ENCODE assay signal across 8 cellular contexts in the genomic region with DNA sequence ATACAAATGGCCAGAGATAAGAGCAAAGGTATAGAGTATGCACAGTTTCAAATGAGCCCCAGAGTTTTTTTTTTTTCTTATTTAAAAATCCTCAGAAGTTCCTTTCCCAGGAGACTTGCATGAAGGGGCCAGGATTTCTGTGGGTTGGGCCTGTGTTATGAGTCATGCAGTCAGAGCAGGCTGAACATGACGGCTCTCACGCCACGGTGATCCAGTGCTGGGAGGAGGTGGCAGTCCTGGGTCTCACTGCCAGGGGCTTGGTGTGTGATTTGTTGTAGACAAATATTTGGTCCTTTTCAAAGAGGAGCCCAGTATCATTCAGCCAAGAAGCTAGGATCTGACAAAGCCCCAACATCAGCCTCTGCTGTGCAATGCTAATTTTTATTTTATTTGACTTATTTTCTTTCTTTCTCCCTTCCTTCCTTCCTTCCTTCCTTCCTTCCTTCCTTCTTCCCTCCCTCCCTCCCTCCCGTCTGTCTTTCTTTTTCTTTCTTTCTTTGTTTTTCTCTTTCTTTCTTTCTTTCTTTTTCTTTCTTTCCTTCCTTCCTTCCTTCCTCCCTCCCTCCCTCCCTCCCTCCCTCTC. TPM values are rescaled to one million over a fixed set of nuclear protein-coding genes. Genes with fewer than 3 reads are reported as not detected.
A peak's percentile ranks its signal among the peaks of the same experiment; 100 is the strongest.
DNase-seq lines count a peak whose midpoint lies in the region; ATAC-seq and TF ChIP-seq lines count a peak whose summit lies in the region.

No MANE protein-coding gene starts in this region.

- H3K9ac ChIP-seq in mesenchymal stem cell (ENCODE audit: low read length), result peak overlapping the region; percentile 60

- peak overlapping the region; percentile 37 for H3K4me2 ChIP-seq in mesenchymal stem cell (ENCODE audit: low read length, poor library complexity, severe bottlenecking)

- ATAC-seq in left lobe of liver, result no peak

- H3K4me1 ChIP-seq in BE2C (peaks cover 18% of the 10 kb centered on the region), mesenchymal stem cell (ENCODE audit: control insufficient read depth, insufficient read depth, low read depth, low read length) (peaks cover 6% of the 10 kb centered on the region)

- H2BK5ac ChIP-seq in mesenchymal stem cell (ENCODE audit: low read depth, low read length, poor library complexity, severe bottlenecking), result no peak overlapping the region

- no peak overlapping the region for H2AFZ ChIP-seq in mesenchymal stem cell (ENCODE audit: low read depth, low read length)

- H4K91ac ChIP-seq in mesenchymal stem cell (ENCODE audit: low read length), result no peak overlapping the region

- no peaks in the 10 kb centered on the region for H3K79me1 ChIP-seq in mesenchymal stem cell (replicated peaks; ENCODE audit: low read length, poor library complexity, severe bottlenecking)

- H3K27ac ChIP-seq in mesenchymal stem cell (ENCODE audit: low read length, poor library complexity, severe bottlenecking), result peak overlapping the region; percentile 75

- H3K27me3 ChIP-seq in BE2C, result no peaks in the 10 kb centered on the region
- no peaks in the 10 kb centered on the region for H3K27me3 ChIP-seq in mesenchymal stem cell (ENCODE audit: control insufficient read depth in 1 of 2, insufficient read depth in 1 of 2, low read length in 2 of 2)

- no peak overlapping the region for H2BK120ac ChIP-seq in mesenchymal stem cell (ENCODE audit: low read depth, low read length)

- no peaks in the 10 kb centered on the region for H3K9me3 ChIP-seq in BE2C
- H3K9me3 ChIP-seq in mesenchymal stem cell (ENCODE audit: control insufficient read depth, low read length), result no peaks in the 10 kb centered on the region

- H3K18ac ChIP-seq in mesenchymal stem cell (ENCODE audit: low read depth in 1 of 2, low read length in 2 of 2), result no peak overlapping the region

- TF ChIP-seq CTCF in BE2C (IDR thresholded peaks at IDR 0.05; ENCODE audit: low read depth, low read length), result no peak

- H2BK15ac ChIP-seq in mesenchymal stem cell (ENCODE audit: low read depth, poor library complexity, severe bottlenecking), result no peak overlapping the region

- DNase-seq in BE2C, result peak; percentile 84
- DNase-seq in Kasumi-1 (lab: John Stamatoyannopoulos, UW), result peak; percentile 4 to 34
- DNase-seq in brain pericyte (ENCODE audit: low read depth, low spot score), result peak; percentile 91
- DNase-seq in mesenchymal stem cell, result peak; percentile 99
- DNase-seq in retina, result no peak
- DNase-seq in activated T-cell treated with anti-CD3 and anti-CD28 coated beads, Interleukin-2, amount 50 U/mL, for 1 hour, result no peak
- DNase-seq in SIG-M5 (lab: John Stamatoyannopoulos, UW), result no peak
- no peak for DNase-seq in left lobe of liver (ENCODE audit: low spot score)

- no peak overlapping the region for H2BK12ac ChIP-seq in mesenchymal stem cell (ENCODE audit: low read length in 2 of 2)

- H3K36me3 ChIP-seq in BE2C (no peaks in the 10 kb centered on the region), mesenchymal stem cell (ENCODE audit: control insufficient read depth in 1 of 2, insufficient read depth in 2 of 2, low read depth in 1 of 2, low read length in 2 of 2) (no peaks in the 10 kb centered on the region)

- 0% methylated on average over 4 of the region's 4 CpGs for WGBS in mesenchymal stem cell

- no peak overlapping the region for H3K23ac ChIP-seq in mesenchymal stem cell (ENCODE audit: low read length in 2 of 2)

- H3K4me3 ChIP-seq in BE2C (ENCODE audit: low read depth, low read length), result no peak overlapping the region
- H3K4me3 ChIP-seq in mesenchymal stem cell (ENCODE audit: insufficient read depth in 1 of 2, low read depth in 1 of 2, low read length in 2 of 2), result no peak overlapping the region

- H4K8ac ChIP-seq in mesenchymal stem cell (ENCODE audit: low read length), result peak overlapping the region; percentile 37

- no peak overlapping the region for H3K4ac ChIP-seq in mesenchymal stem cell (ENCODE audit: low read depth in 1 of 2, low read length in 2 of 2)

- no peak overlapping the region for H2AK5ac ChIP-seq in mesenchymal stem cell (ENCODE audit: low read length, severe bottlenecking)

- H3K14ac ChIP-seq in mesenchymal stem cell (ENCODE audit: low read length in 2 of 2), result no peak overlapping the region

RNA-seq across cellular contexts. Expression of a gene that starts 10.4 kb away (rescaled TPM):
- polyA plus RNA-seq in BE2C (2012; ENCODE audit: insufficient read depth, insufficient read length, low read depth), result 1.3 TPM
- 46.9 TPM for polyA plus RNA-seq in mesenchymal stem cell (2013, experiment 1 of 2)
- polyA plus RNA-seq in mesenchymal stem cell (2013, experiment 2 of 2), result 47.3 TPM
- total RNA-seq in left lobe of liver, result 1.2 TPM

Comparison
In these comparisons a context has a peak if more than half of its experiments do, and no peak if none do; other contexts are left out.
1. DNase-seq: peak in BE2C (single experiment), Kasumi-1 (2 of 2), brain pericyte (single experiment) and mesenchymal stem cell (single experiment); none in retina (single experiment), activated T-cell treated with anti-CD3 and anti-CD28 coated beads, Interleukin-2, amount 50 U/mL, for 1 hour (single experiment), SIG-M5 (single experiment) and left lobe of liver (single experiment).